Comparison of ENCODE assay signal across 1 cellular context in genomic region chr15:45586990-45587860, GRCh38.
TF ChIP-seq lines count a peak whose summit lies in the region.

Gene BLOC1S6 (plus strand): TSS chr15:45587379. CDS start chr15:45587444, 65 bp downstream.

TF ChIP-seq in HepG2, 621 proteins besides CTCF, POLR2A, EP300 and RAD21 (continued from another document and continues in another):
- TF ChIP-seq HBP1 (CRISPR knock-in tag; IDR thresholded peaks at IDR 0.05; ENCODE audit: low read depth) (peak; percentile 92), MAZ (IDR thresholded peaks at IDR 0.05; ENCODE audit: borderline replicate concordance, low read depth, low read length) (peak; percentile 58; the same call in 1 of the 2 replicates), MAZ (CRISPR knock-in tag; IDR thresholded peaks at IDR 0.05; ENCODE audit: low read depth) (peak; percentile 79), ZFP41 (CRISPR knock-in tag; IDR thresholded peaks at IDR 0.05; ENCODE audit: borderline replicate concordance) (no peak), ZKSCAN5 (CRISPR knock-in tag; IDR thresholded peaks at IDR 0.05) (no peak), HCFC1 (IDR thresholded peaks at IDR 0.05; ENCODE audit: low read depth, low read length) (peak; percentile 37; the same call in 1 of the 2 replicates), NCOA5 (CRISPR knock-in tag; IDR thresholded peaks at IDR 0.05) (no peak), MED1 (CRISPR knock-in tag; IDR thresholded peaks at IDR 0.05) (peak; percentile 73), ZNF879 (CRISPR knock-in tag; IDR thresholded peaks at IDR 0.05) (no peak), KDM6A (CRISPR knock-in tag; IDR thresholded peaks at IDR 0.05; ENCODE audit: low read depth) (no peak), ZNF558 (CRISPR knock-in tag; IDR thresholded peaks at IDR 0.05; ENCODE audit: borderline replicate concordance) (peak; percentile 72; the same call in 1 of the 2 replicates), YEATS4 (CRISPR knock-in tag; IDR thresholded peaks at IDR 0.05; ENCODE audit: borderline replicate concordance) (peak; percentile 98), ZBTB26 (CRISPR knock-in tag; IDR thresholded peaks at IDR 0.05; ENCODE audit: borderline replicate concordance) (no peak; the same call in 1 of the 2 replicates), HMGA1 (CRISPR knock-in tag; conservative IDR thresholded peaks at IDR 0.05) (no peak), ZNF557 (CRISPR knock-in tag; IDR thresholded peaks at IDR 0.05) (no peak), SNAI1 (CRISPR knock-in tag; IDR thresholded peaks at IDR 0.05; ENCODE audit: borderline replicate concordance) (no peak), ZNF263 (CRISPR knock-in tag; IDR thresholded peaks at IDR 0.05) (peak; percentile 47; the same call in 1 of the 2 replicates), ZNF720 (CRISPR knock-in tag; IDR thresholded peaks at IDR 0.05) (0 out of 2 replicates have a peak, but pooled peaks have one; percentile 68), SP1 (IDR thresholded peaks at IDR 0.05) (no peak), SP1 (CRISPR knock-in tag; IDR thresholded peaks at IDR 0.05) (peak; percentile 54; the same call in 1 of the 2 replicates), ZNF672 (CRISPR knock-in tag; IDR thresholded peaks at IDR 0.05) (peak; percentile 90), ZNF589 (CRISPR knock-in tag; conservative IDR thresholded peaks at IDR 0.05) (0 out of 2 replicates have a peak, but pooled peaks have one; percentile 42), ZNF609 (CRISPR knock-in tag; IDR thresholded peaks at IDR 0.05; ENCODE audit: borderline replicate concordance) (peak; percentile 73; the same call in 1 of the 2 replicates), MAF1 (CRISPR knock-in tag; IDR thresholded peaks at IDR 0.05; ENCODE audit: borderline replicate concordance) (peak; percentile 89), ZMYM4 (CRISPR knock-in tag; IDR thresholded peaks at IDR 0.05) (peak; percentile 96)
- TF ChIP-seq, protein P1, sequence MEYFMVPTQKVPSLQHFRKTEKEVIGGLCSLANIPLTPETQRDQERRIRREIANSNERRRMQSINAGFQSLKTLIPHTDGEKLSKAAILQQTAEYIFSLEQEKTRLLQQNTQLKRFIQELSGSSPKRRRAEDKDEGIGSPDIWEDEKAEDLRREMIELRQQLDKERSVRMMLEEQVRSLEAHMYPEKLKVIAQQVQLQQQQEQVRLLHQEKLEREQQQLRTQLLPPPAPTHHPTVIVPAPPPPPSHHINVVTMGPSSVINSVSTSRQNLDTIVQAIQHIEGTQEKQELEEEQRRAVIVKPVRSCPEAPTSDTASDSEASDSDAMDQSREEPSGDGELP (IDR thresholded peaks at IDR 0.05; ENCODE audit: borderline replicate concordance, low read depth): peak; percentile 69; the same call in 1 of the 2 replicates
- TF ChIP-seq, protein P2, sequence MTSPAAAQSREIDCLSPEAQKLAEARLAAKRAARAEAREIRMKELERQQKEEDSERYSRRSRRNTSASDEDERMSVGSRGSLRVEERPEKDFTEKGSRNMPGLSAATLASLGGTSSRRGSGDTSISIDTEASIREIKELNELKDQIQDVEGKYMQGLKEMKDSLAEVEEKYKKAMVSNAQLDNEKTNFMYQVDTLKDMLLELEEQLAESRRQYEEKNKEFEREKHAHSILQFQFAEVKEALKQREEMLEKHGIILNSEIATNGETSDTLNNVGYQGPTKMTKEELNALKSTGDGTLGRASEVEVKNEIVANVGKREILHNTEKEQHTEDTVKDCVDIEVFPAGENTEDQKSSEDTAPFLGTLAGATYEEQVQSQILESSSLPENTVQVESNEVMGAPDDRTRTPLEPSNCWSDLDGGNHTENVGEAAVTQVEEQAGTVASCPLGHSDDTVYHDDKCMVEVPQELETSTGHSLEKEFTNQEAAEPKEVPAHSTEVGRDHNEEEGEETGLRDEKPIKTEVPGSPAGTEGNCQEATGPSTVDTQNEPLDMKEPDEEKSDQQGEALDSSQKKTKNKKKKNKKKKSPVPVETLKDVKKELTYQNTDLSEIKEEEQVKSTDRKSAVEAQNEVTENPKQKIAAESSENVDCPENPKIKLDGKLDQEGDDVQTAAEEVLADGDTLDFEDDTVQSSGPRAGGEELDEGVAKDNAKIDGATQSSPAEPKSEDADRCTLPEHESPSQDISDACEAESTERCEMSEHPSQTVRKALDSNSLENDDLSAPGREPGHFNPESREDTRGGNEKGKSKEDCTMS (CRISPR knock-in tag; conservative IDR thresholded peaks at IDR 0.05): no peak
- TF ChIP-seq, protein P3, sequence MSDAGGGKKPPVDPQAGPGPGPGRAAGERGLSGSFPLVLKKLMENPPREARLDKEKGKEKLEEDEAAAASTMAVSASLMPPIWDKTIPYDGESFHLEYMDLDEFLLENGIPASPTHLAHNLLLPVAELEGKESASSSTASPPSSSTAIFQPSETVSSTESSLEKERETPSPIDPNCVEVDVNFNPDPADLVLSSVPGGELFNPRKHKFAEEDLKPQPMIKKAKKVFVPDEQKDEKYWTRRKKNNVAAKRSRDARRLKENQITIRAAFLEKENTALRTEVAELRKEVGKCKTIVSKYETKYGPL (CRISPR knock-in tag; IDR thresholded peaks at IDR 0.05): no peak
- TF ChIP-seq, protein P4, sequence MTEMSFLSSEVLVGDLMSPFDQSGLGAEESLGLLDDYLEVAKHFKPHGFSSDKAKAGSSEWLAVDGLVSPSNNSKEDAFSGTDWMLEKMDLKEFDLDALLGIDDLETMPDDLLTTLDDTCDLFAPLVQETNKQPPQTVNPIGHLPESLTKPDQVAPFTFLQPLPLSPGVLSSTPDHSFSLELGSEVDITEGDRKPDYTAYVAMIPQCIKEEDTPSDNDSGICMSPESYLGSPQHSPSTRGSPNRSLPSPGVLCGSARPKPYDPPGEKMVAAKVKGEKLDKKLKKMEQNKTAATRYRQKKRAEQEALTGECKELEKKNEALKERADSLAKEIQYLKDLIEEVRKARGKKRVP (CRISPR knock-in tag; IDR thresholded peaks at IDR 0.05): peak in 1 of 2 experiments; percentile 61; a peak in 2 of 4 replicates
- TF ChIP-seq, protein P5, sequence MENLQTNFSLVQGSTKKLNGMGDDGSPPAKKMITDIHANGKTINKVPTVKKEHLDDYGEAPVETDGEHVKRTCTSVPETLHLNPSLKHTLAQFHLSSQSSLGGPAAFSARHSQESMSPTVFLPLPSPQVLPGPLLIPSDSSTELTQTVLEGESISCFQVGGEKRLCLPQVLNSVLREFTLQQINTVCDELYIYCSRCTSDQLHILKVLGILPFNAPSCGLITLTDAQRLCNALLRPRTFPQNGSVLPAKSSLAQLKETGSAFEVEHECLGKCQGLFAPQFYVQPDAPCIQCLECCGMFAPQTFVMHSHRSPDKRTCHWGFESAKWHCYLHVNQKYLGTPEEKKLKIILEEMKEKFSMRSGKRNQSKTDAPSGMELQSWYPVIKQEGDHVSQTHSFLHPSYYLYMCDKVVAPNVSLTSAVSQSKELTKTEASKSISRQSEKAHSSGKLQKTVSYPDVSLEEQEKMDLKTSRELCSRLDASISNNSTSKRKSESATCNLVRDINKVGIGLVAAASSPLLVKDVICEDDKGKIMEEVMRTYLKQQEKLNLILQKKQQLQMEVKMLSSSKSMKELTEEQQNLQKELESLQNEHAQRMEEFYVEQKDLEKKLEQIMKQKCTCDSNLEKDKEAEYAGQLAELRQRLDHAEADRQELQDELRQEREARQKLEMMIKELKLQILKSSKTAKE (CRISPR knock-in tag; IDR thresholded peaks at IDR 0.05; ENCODE audit: borderline replicate concordance): 0 out of 2 replicates have a peak, but pooled peaks have one; percentile 51
- TF ChIP-seq, protein P6, sequence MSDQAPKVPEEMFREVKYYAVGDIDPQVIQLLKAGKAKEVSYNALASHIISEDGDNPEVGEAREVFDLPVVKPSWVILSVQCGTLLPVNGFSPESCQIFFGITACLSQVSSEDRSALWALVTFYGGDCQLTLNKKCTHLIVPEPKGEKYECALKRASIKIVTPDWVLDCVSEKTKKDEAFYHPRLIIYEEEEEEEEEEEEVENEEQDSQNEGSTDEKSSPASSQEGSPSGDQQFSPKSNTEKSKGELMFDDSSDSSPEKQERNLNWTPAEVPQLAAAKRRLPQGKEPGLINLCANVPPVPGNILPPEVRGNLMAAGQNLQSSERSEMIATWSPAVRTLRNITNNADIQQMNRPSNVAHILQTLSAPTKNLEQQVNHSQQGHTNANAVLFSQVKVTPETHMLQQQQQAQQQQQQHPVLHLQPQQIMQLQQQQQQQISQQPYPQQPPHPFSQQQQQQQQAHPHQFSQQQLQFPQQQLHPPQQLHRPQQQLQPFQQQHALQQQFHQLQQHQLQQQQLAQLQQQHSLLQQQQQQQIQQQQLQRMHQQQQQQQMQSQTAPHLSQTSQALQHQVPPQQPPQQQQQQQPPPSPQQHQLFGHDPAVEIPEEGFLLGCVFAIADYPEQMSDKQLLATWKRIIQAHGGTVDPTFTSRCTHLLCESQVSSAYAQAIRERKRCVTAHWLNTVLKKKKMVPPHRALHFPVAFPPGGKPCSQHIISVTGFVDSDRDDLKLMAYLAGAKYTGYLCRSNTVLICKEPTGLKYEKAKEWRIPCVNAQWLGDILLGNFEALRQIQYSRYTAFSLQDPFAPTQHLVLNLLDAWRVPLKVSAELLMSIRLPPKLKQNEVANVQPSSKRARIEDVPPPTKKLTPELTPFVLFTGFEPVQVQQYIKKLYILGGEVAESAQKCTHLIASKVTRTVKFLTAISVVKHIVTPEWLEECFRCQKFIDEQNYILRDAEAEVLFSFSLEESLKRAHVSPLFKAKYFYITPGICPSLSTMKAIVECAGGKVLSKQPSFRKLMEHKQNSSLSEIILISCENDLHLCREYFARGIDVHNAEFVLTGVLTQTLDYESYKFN (CRISPR knock-in tag; conservative IDR thresholded peaks at IDR 0.05): peak; percentile 56
- TF ChIP-seq, protein P7, sequence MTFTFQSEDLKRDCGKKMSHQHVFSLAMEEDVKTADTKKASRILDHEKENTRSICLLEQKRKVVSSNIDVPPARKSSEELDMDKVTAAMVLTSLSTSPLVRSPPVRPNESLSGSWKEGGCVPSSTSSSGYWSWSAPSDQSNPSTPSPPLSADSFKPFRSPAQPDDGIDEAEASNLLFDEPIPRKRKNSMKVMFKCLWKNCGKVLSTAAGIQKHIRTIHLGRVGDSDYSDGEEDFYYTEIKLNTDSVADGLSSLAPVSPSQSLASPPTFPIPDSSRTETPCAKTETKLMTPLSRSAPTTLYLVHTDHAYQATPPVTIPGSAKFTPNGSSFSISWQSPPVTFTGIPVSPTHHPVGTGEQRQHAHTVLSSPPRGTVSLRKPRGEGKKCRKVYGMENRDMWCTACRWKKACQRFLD (CRISPR knock-in tag; IDR thresholded peaks at IDR 0.05; ENCODE audit: borderline replicate concordance): peak; percentile 60; the same call in 1 of the 2 replicates
- TF ChIP-seq, protein P8, sequence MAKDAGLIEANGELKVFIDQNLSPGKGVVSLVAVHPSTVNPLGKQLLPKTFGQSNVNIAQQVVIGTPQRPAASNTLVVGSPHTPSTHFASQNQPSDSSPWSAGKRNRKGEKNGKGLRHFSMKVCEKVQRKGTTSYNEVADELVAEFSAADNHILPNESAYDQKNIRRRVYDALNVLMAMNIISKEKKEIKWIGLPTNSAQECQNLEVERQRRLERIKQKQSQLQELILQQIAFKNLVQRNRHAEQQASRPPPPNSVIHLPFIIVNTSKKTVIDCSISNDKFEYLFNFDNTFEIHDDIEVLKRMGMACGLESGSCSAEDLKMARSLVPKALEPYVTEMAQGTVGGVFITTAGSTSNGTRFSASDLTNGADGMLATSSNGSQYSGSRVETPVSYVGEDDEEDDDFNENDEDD (CRISPR knock-in tag; IDR thresholded peaks at IDR 0.05; ENCODE audit: borderline replicate concordance): peak; percentile 90; the same call in 1 of the 2 replicates
